Comparison of ENCODE assay signal across 9 cellular contexts in the genomic region with DNA sequence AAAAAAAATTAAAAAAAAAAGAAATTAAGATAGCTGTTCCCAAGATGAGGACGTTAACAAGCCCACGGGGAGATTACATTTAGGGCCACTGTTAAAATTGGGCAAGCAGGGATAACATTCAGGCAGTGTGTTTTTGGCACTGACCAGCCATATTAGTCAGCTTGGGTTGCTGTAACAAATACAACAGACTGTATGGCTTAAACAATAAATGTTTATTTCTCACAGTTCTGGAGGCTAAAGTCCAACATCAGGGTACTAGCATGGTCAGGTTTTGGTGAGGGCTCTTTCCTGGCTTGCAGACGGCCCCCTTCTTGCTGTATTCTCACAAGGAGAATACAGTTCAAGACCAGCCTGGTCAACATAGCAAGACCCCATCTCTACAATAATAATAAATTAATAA.
"Had no signal": no experiment of that assay in that cellular context is flagged by ENCODE, and none has a peak within 500 bp of the region (broad histone marks: within the 10 kb centered on the region; RNA-seq: fewer than 3 reads in every experiment).

No MANE protein-coding gene starts in this region.

- ATAC-seq: HCT116, K562 had no signal

- DNase-seq: GOT3, H7, HFFc6, IMR-90, KG1 had no signal

- H3K36me3 ChIP-seq: HAP-1 had no signal

- H3K9me3 ChIP-seq: HAP-1 had no signal

- H3K27ac ChIP-seq: HL-60 had no signal

- H3K4me3 ChIP-seq: HAP-1, K562 had no signal
